11 cellular contexts compared by ENCODE assay signal in the genomic region with DNA sequence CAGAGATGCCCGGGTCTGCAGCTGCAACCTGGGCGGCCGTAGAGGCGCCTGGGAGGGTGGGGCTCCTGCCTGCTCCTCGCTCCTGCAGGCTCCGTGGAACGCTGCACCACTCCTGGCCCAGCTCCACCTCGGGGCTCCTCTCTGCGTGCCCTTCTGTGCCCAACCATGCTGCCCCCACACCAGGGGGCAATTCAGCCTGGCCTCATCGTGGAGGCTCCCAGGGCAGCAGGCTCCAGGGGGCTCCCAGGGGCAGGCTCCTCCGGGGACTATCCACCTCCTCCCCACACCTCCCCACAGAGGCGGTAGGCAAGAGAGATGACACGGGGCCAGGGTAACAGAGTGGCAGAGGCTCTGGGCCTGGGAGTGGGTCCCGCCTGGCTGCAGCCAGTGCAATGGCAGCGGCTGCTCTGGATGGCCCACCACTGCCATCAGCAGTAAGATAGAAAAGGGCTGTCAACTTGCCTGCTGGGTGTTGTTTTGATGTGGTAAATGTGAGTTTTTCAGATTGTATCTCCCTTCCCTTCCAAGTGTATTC. TPM values are rescaled to one million over a fixed set of nuclear protein-coding genes. Genes with fewer than 3 reads are reported as not detected.
DNase-seq lines count a peak whose midpoint lies in the region; ATAC-seq and TF ChIP-seq lines count a peak whose summit lies in the region.
"Had no signal": no experiment of that assay in that cellular context is flagged by ENCODE, and none has a peak within 500 bp of the region (broad histone marks: within the 10 kb centered on the region; RNA-seq: fewer than 3 reads in every experiment).

No MANE protein-coding gene starts in this region.

- peak; percentile 20 to 80 (median 51) for DNase-seq in T-helper 1 cell
- DNase-seq in activated CD8-positive, alpha-beta memory T cell treated with anti-CD3 and anti-CD28 coated beads, Interleukin-2, amount 50 U/mL, for 48 hours: peak; percentile 75
- DNase-seq in chondrocyte (ENCODE audit: low spot score): peak; percentile 84
- DNase-seq in stimulated activated naive B cell treated with anti-CD40 and anti-IgM and Interleukin-4, amounts not matched to agents 10 μg/mL and 1 μg/mL and 100 μg/mL, for 72 hours: no peak
- no peak for DNase-seq in NCI-H524 (lab: John Stamatoyannopoulos, UW)
- no peak for DNase-seq in ecto neural progenitor cell (ENCODE audit: low spot score)
- DNase-seq: cortex of kidney, gastrocnemius medialis, HFFc6, NCI-H446 treated with DMSO at 0.1 percent for 48 hours had no signal

- peaks cover 10% of the 10 kb centered on the region for H3K4me1 Mint-ChIP-seq in chondrocyte (ENCODE audit: low read depth)
- H3K4me1 Mint-ChIP-seq in stimulated activated naive B cell treated with anti-CD40 and anti-IgM and Interleukin-4, amounts not matched to agents 10 μg/mL and 1 μg/mL and 100 μg/mL, for 72 hours: peaks cover 41 to 73% of the 10 kb centered on the region in 2 donors

- no peaks in the 10 kb centered on the region for H3K36me3 Mint-ChIP-seq in chondrocyte (ENCODE audit: low read depth)
- peaks cover 14 to 31% of the 10 kb centered on the region in 2 donors for H3K36me3 Mint-ChIP-seq in stimulated activated naive B cell treated with anti-CD40 and anti-IgM and Interleukin-4, amounts not matched to agents 10 μg/mL and 1 μg/mL and 100 μg/mL, for 72 hours

- peaks cover 4% of the 10 kb centered on the region for H3K27me3 Mint-ChIP-seq in chondrocyte (ENCODE audit: low read depth)
- no peaks in the 10 kb centered on the region for H3K27me3 Mint-ChIP-seq in stimulated activated naive B cell treated with anti-CD40 and anti-IgM and Interleukin-4, amounts not matched to agents 10 μg/mL and 1 μg/mL and 100 μg/mL, for 72 hours

- no peak overlapping the region for H3K4me3 Mint-ChIP-seq in chondrocyte (ENCODE audit: unreplicated experiment)
- H3K4me3 Mint-ChIP-seq in stimulated activated naive B cell treated with anti-CD40 and anti-IgM and Interleukin-4, amounts not matched to agents 10 μg/mL and 1 μg/mL and 100 μg/mL, for 72 hours: no peak overlapping the region
- H3K4me3 Mint-ChIP-seq: HFFc6 had no signal

- H3K27ac Mint-ChIP-seq in chondrocyte (ENCODE audit: unreplicated experiment): no peak overlapping the region
- H3K27ac Mint-ChIP-seq in stimulated activated naive B cell treated with anti-CD40 and anti-IgM and Interleukin-4, amounts not matched to agents 10 μg/mL and 1 μg/mL and 100 μg/mL, for 72 hours: peak overlapping the region; percentile 68
- H3K27ac Mint-ChIP-seq: HFFc6 had no signal

- no peak for ATAC-seq in stimulated activated naive B cell treated with anti-CD40 and anti-IgM and Interleukin-4, amounts not matched to agents 10 μg/mL and 1 μg/mL and 100 μg/mL, for 72 hours (replicated peaks)
- ATAC-seq in GM21619 (IDR thresholded peaks at IDR 0.05; ENCODE audit: unreplicated experiment): no peak
- ATAC-seq: gastrocnemius medialis had no signal

- TF ChIP-seq CTCF in chondrocyte (IDR thresholded peaks at IDR 0.05): no peak

- no peaks in the 10 kb centered on the region for H3K9me3 Mint-ChIP-seq in chondrocyte (ENCODE audit: low read depth)
- H3K9me3 Mint-ChIP-seq in stimulated activated naive B cell treated with anti-CD40 and anti-IgM and Interleukin-4, amounts not matched to agents 10 μg/mL and 1 μg/mL and 100 μg/mL, for 72 hours: no peaks in the 10 kb centered on the region
- H3K9me3 Mint-ChIP-seq: HFFc6 had no signal

RNA-seq across cellular contexts. Expression of a gene that starts 22.4 kb away (rescaled TPM):
- total RNA-seq in chondrocyte: 2.3 to 2.6 TPM (median 2.3 TPM) in 3 replicates

Comparison
In these comparisons a context has a peak if more than half of its experiments do, and no peak if none do; other contexts are left out.
1. DNase-seq: peak in T-helper 1 cell (5 of 5), activated CD8-positive, alpha-beta memory T cell treated with anti-CD3 and anti-CD28 coated beads, Interleukin-2, amount 50 U/mL, for 48 hours (single experiment) and chondrocyte (single experiment); none in stimulated activated naive B cell treated with anti-CD40 and anti-IgM and Interleukin-4, amounts not matched to agents 10 μg/mL and 1 μg/mL and 100 μg/mL, for 72 hours (single experiment), NCI-H524 (0 of 2) and ecto neural progenitor cell (single experiment).